26 cellular contexts compared by ENCODE assay signal in the genomic region with DNA sequence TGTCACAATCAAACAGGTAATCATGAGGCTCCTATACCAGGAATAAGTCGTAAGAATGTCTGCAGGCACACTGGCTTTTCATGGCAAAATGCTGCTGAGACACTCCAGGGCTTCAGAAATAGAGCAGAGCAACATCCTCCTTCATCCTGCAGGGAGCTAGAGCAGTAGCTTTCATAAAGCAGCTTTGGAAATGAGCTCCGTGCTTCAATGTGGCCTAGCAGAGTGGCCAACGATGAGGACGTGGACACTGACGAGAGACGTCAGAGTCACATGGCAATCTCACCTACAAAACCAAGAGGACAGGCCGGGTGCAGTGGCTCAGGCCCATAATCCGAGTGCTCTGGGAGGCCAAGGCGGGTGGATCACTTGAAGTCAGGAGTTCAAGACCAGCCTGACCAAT. TPM values are rescaled to one million over a fixed set of nuclear protein-coding genes. Genes with fewer than 3 reads are reported as not detected.
"Had no signal": no experiment of that assay in that cellular context is flagged by ENCODE, and none has a peak within 500 bp of the region (broad histone marks: within the 10 kb centered on the region; RNA-seq: fewer than 3 reads in every experiment).

No MANE protein-coding gene starts in this region.

- DNase-seq: activated CD4-positive, alpha-beta T cell treated with anti-CD3 and anti-CD28 coated beads for 4 hours; activated CD8-positive, alpha-beta memory T cell treated with anti-CD3 and anti-CD28 coated beads, Interleukin-2, amount 50 U/mL, for 4 hours; activated CD8-positive, alpha-beta T cell treated with anti-CD3 and anti-CD28 coated beads for 36 hours; activated naive CD4-positive, alpha-beta T cell treated with anti-CD3 and anti-CD28 coated beads, Interleukin-2, amount 50 U/mL, for 16 hours; activated naive CD8-positive, alpha-beta T cell treated with anti-CD3 and anti-CD28 coated beads, Interleukin-2, amount 10 ng/mL, durations not matched to agents 7 days and 5 days; aorta; central memory CD4-positive, alpha-beta T cell; MG63; MV-4-11; NCI-H1092 treated with DMSO at 0.1 percent for 48 hours; NCI-H1417 treated with DMSO at 0.1 percent for 48 hours; NCI-H1694; NCI-H2029; NCI-H2107; NCI-H345; NCI-H510A; NCI-H526 treated with DMSO at 0.1 percent for 48 hours; SIG-M5; T-cell; T-helper 2 cell; T1000 had no signal

- ATAC-seq: activated CD4-positive, CD25-positive, alpha-beta regulatory T cell treated with anti-CD3 and anti-CD28 coated beads, Interleukin-2, amount 50 U/mL, for 24 hours; activated CD8-positive, alpha-beta T cell treated with anti-CD3 and anti-CD28 coated beads for 36 hours; T-cell had no signal

- H3K27ac ChIP-seq: adrenal gland, breast epithelium, VCaP had no signal

- H3K36me3 ChIP-seq: adrenal gland, breast epithelium, MG63 had no signal

- H3K27me3 Mint-ChIP-seq: activated CD8-positive, alpha-beta T cell treated with anti-CD3 and anti-CD28 coated beads for 36 hours; activated naive CD8-positive, alpha-beta T cell treated with anti-CD3 and anti-CD28 coated beads, Interleukin-2, amount 10 ng/mL, durations not matched to agents 7 days and 5 days had no signal

- H3K4me3 ChIP-seq: adrenal gland, breast epithelium, MG63 had no signal

- H3K9me3 Mint-ChIP-seq: activated CD8-positive, alpha-beta T cell treated with anti-CD3 and anti-CD28 coated beads for 36 hours; activated naive CD8-positive, alpha-beta T cell treated with anti-CD3 and anti-CD28 coated beads, Interleukin-2, amount 10 ng/mL, durations not matched to agents 7 days and 5 days; T-cell had no signal

- H3K4me1 Mint-ChIP-seq: activated naive CD8-positive, alpha-beta T cell treated with anti-CD3 and anti-CD28 coated beads, Interleukin-2, amount 10 ng/mL, durations not matched to agents 7 days and 5 days; T-cell had no signal

- H3K4me3 Mint-ChIP-seq: activated CD8-positive, alpha-beta T cell treated with anti-CD3 and anti-CD28 coated beads for 36 hours; activated naive CD8-positive, alpha-beta T cell treated with anti-CD3 and anti-CD28 coated beads, Interleukin-2, amount 10 ng/mL, durations not matched to agents 7 days and 5 days; T-cell had no signal

- H3K27ac Mint-ChIP-seq: activated CD8-positive, alpha-beta T cell treated with anti-CD3 and anti-CD28 coated beads for 36 hours; activated naive CD8-positive, alpha-beta T cell treated with anti-CD3 and anti-CD28 coated beads, Interleukin-2, amount 10 ng/mL, durations not matched to agents 7 days and 5 days; T-cell had no signal

- H3K36me3 Mint-ChIP-seq: activated naive CD8-positive, alpha-beta T cell treated with anti-CD3 and anti-CD28 coated beads, Interleukin-2, amount 10 ng/mL, durations not matched to agents 7 days and 5 days; T-cell had no signal

- H3K27me3 ChIP-seq: adrenal gland, breast epithelium, MG63 had no signal

- H3K4me1 ChIP-seq: adrenal gland, breast epithelium had no signal

RNA-seq across cellular contexts. Expression of gene COBL, which starts 9.8 kb away (rescaled TPM):
- total RNA-seq: activated CD8-positive, alpha-beta T cell treated with anti-CD3 and anti-CD28 coated beads for 36 hours; activated naive CD8-positive, alpha-beta T cell treated with anti-CD3 and anti-CD28 coated beads, Interleukin-2, amount 10 ng/mL, durations not matched to agents 7 days and 5 days; RPMI7951 had no signal
